In genomic region chr11:60851327-60852059, GRCh38 we compare ENCODE assay signal across 24 cellular contexts. TPM values are rescaled to one million over a fixed set of nuclear protein-coding genes. Genes with fewer than 3 reads are reported as not detected.
DNase-seq lines count a peak whose midpoint lies in the region; ATAC-seq and TF ChIP-seq lines count a peak whose summit lies in the region.
"Had no signal": no experiment of that assay in that cellular context is flagged by ENCODE, and none has a peak within 500 bp of the region (broad histone marks: within the 10 kb centered on the region; RNA-seq: fewer than 3 reads in every experiment).

No MANE protein-coding gene starts in this region.

- H2BK120ac ChIP-seq in neuronal stem cell (ENCODE audit: low read depth, low read length) = no peak overlapping the region

- H2AK5ac ChIP-seq in neuronal stem cell (ENCODE audit: low read depth, low read length) = no peak overlapping the region

- no TSS peak for BruUV-seq in Caco-2 (replicated peaks; lab: Mats Ljungman, UMichigan)

- H3K36me3 ChIP-seq in Caco-2 (ENCODE audit: control insufficient read depth, insufficient read depth, low read length) = peaks cover 4% of the 10 kb centered on the region
- H3K36me3 ChIP-seq in iPS-20b (ENCODE audit: insufficient read depth, low read depth, low read length) = peaks cover 48% of the 10 kb centered on the region
- H3K36me3 ChIP-seq in neuronal stem cell (replicated peaks in 1 of 2; ENCODE audit: control insufficient read depth in 2 of 2, insufficient read depth in 2 of 2, low read length in 2 of 2) = peaks cover 32 to 48% of the 10 kb centered on the region in 2 donors

- no peaks in the 10 kb centered on the region for H3K27me3 ChIP-seq in Caco-2 (replicated peaks; ENCODE audit: control insufficient read depth, insufficient read depth, low read length)
- peaks cover 43% of the 10 kb centered on the region for H3K27me3 ChIP-seq in iPS-20b (ENCODE audit: insufficient read depth, low read length)
- H3K27me3 ChIP-seq in neuronal stem cell (ENCODE audit: control insufficient read depth in 3 of 3, insufficient read depth in 3 of 3, low read depth in 1 of 3, low read length in 3 of 3) = no peaks in the 10 kb centered on the region

- no peaks in the 10 kb centered on the region for H3K9me3 ChIP-seq in Caco-2
- no peaks in the 10 kb centered on the region for H3K9me3 ChIP-seq in iPS-20b (ENCODE audit: insufficient read depth, low read depth, low read length)
- H3K9me3 ChIP-seq in neuronal stem cell (replicated peaks in 1 of 2; ENCODE audit: control insufficient read depth in 2 of 2, insufficient read depth in 1 of 2, low read depth in 1 of 2, low read length in 2 of 2) = no peaks in the 10 kb centered on the region

- no peak overlapping the region for H3K4me2 ChIP-seq in neuronal stem cell (ENCODE audit: insufficient read depth, low read length, poor library complexity, severe bottlenecking)

- H3K18ac ChIP-seq in neuronal stem cell (ENCODE audit: low read length) = no peak overlapping the region

- H3K9ac ChIP-seq in iPS-20b (ENCODE audit: low read depth, low read length) = no peak overlapping the region
- H3K9ac ChIP-seq in neuronal stem cell (ENCODE audit: low read depth, low read length, poor library complexity) = no peak overlapping the region

- H3K23ac ChIP-seq in neuronal stem cell (ENCODE audit: low read depth, low read length, poor library complexity) = peak overlapping the region; percentile 65

- H3K27ac ChIP-seq in iPS-20b (ENCODE audit: low read length) (no peak overlapping the region), neuronal stem cell (replicated peaks; ENCODE audit: low read length) (no peak overlapping the region)
- H3K27ac ChIP-seq: 22Rv1, HL-60 had no signal

- H3K14ac ChIP-seq in neuronal stem cell (ENCODE audit: low read length) = peak overlapping the region; percentile 21

- peak overlapping the region; percentile 33 for H3K27ac Mint-ChIP-seq in Caco-2 (ENCODE audit: unreplicated experiment)
- no peak overlapping the region for H3K27ac Mint-ChIP-seq in WTC11
- no peak overlapping the region for H3K27ac Mint-ChIP-seq in stimulated activated effector memory CD8-positive, alpha-beta T cell treated with anti-CD3 and anti-CD28 coated beads, Interleukin-12 subunit alpha, Interleukin-12 subunit beta, amount 100 ng/mL, for 72 hours

- POLR2A ChIA-PET in Caco-2 (lab: Charles Lee) (no interaction called here), WTC11 (lab: Charles Lee) (interaction anchor here (0.6 kb wide), 1 partner anchor 419 kb away, joined by 3 read pairs; no protein-coding TSS in a partner anchor)

- no peaks in the 10 kb centered on the region for H3K9me3 Mint-ChIP-seq in Caco-2 (ENCODE audit: unreplicated experiment)
- H3K9me3 Mint-ChIP-seq in WTC11 = no peaks in the 10 kb centered on the region
- no peaks in the 10 kb centered on the region for H3K9me3 Mint-ChIP-seq in stimulated activated effector memory CD8-positive, alpha-beta T cell treated with anti-CD3 and anti-CD28 coated beads, Interleukin-12 subunit alpha, Interleukin-12 subunit beta, amount 100 ng/mL, for 72 hours

- intact Hi-C loops in Caco-2 (cut with micrococcal nuclease; ENCODE audit: unreplicated experiment) = loop anchor here (1.0 kb wide), 1 partner anchor 8 kb away; no protein-coding TSS in a partner anchor

- no peak for DNase-seq in Caco-2
- DNase-seq in WTC11 (ENCODE audit: low spot score) = no peak
- DNase-seq in neuronal stem cell (ENCODE audit: low spot score) = no peak
- DNase-seq in stimulated activated effector memory CD8-positive, alpha-beta T cell treated with anti-CD3 and anti-CD28 coated beads, Interleukin-12 subunit alpha, Interleukin-12 subunit beta, amount 100 ng/mL, for 72 hours (ENCODE audit: low spot score in 2 of 2) = no peak
- DNase-seq in globus pallidus (ENCODE audit: low spot score) = no peak
- no peak for DNase-seq in stimulated activated naive CD8-positive, alpha-beta T cell treated with anti-CD3 and anti-CD28 coated beads, Interleukin-15, Interleukin-2, amounts not matched to agents 100 U/mL and 50 U/mL, for 24 hours
- DNase-seq in NCI-H69 (lab: John Stamatoyannopoulos, UW) = no peak
- DNase-seq: AML-193; DMS 273 treated with DMSO at 0.1 percent for 48 hours; DND-41; HCEC 1CT; NCI-H1105; NCI-H2081; NCI-H2171 treated with DMSO at 0.1 percent for 48 hours; NCI-H748 treated with DMSO at 0.1 percent for 48 hours; NK-92 treated with Interleukin-12 subunit alpha and Interleukin-12 subunit beta, amount 100 ng/mL, for 24 hours; Right ventricle myocardium superior had no signal

- H3K36me3 Mint-ChIP-seq in Caco-2 (ENCODE audit: insufficient read depth, unreplicated experiment) (peaks cover 44% of the 10 kb centered on the region), WTC11 (peaks cover 22% of the 10 kb centered on the region)
- peaks cover 54% of the 10 kb centered on the region for H3K36me3 Mint-ChIP-seq in stimulated activated effector memory CD8-positive, alpha-beta T cell treated with anti-CD3 and anti-CD28 coated beads, Interleukin-12 subunit alpha, Interleukin-12 subunit beta, amount 100 ng/mL, for 72 hours

- H3K79me1 ChIP-seq in neuronal stem cell (ENCODE audit: low read depth, low read length) = no peaks in the 10 kb centered on the region

- H3K4ac ChIP-seq in neuronal stem cell (ENCODE audit: low read length) = no peak overlapping the region

- H3K4me1 Mint-ChIP-seq in Caco-2 (ENCODE audit: low read depth, unreplicated experiment) = peaks cover 9% of the 10 kb centered on the region
- H3K4me1 Mint-ChIP-seq in WTC11 = peaks cover 10% of the 10 kb centered on the region
- H3K4me1 Mint-ChIP-seq in stimulated activated effector memory CD8-positive, alpha-beta T cell treated with anti-CD3 and anti-CD28 coated beads, Interleukin-12 subunit alpha, Interleukin-12 subunit beta, amount 100 ng/mL, for 72 hours = peaks cover 5% of the 10 kb centered on the region

- H3K4me3 Mint-ChIP-seq in Caco-2 (ENCODE audit: unreplicated experiment) = peak overlapping the region; percentile 67
- peak overlapping the region; percentile 53; the same call in 1 of the 2 replicates for H3K4me3 Mint-ChIP-seq in WTC11
- no peak overlapping the region for H3K4me3 Mint-ChIP-seq in stimulated activated effector memory CD8-positive, alpha-beta T cell treated with anti-CD3 and anti-CD28 coated beads, Interleukin-12 subunit alpha, Interleukin-12 subunit beta, amount 100 ng/mL, for 72 hours

- peak; percentile 10; the same call in 1 of the 2 replicates for ATAC-seq in WTC11
- ATAC-seq in stimulated activated effector memory CD8-positive, alpha-beta T cell treated with anti-CD3 and anti-CD28 coated beads, Interleukin-12 subunit alpha, Interleukin-12 subunit beta, amount 100 ng/mL, for 72 hours = no peak
- no peak for ATAC-seq in stimulated activated naive CD8-positive, alpha-beta T cell treated with anti-CD3 and anti-CD28 coated beads, Interleukin-15, Interleukin-2, amounts not matched to agents 100 U/mL and 50 U/mL, for 24 hours

- no peak for TF ChIP-seq CTCF in Caco-2 (IDR thresholded peaks at IDR 0.05; ENCODE audit: insufficient read depth in 1 of 2, low read depth in 1 of 2, low read length in 1 of 2, severe bottlenecking in 1 of 2, unreplicated experiment in 1 of 2)
- TF ChIP-seq CTCF in WTC11 (IDR thresholded peaks at IDR 0.05) = no peak

- no peak overlapping the region for H4K8ac ChIP-seq in neuronal stem cell (ENCODE audit: low read depth, low read length)

- no peaks in the 10 kb centered on the region for H3K27me3 Mint-ChIP-seq in Caco-2 (ENCODE audit: insufficient read depth, unreplicated experiment)
- peaks cover 13% of the 10 kb centered on the region for H3K27me3 Mint-ChIP-seq in WTC11 (ENCODE audit: low read depth)

- no peak overlapping the region for H2BK12ac ChIP-seq in neuronal stem cell (ENCODE audit: low read length)

- H2BK15ac ChIP-seq in neuronal stem cell (ENCODE audit: low read length) = no peak overlapping the region

- no peak overlapping the region for H2AFZ ChIP-seq in neuronal stem cell (ENCODE audit: low read length)

- no peak overlapping the region for H4K91ac ChIP-seq in neuronal stem cell (ENCODE audit: low read depth, low read length, poor library complexity)

- CTCF ChIA-PET in Caco-2 (lab: Charles Lee) (interaction anchor here (1.1 to 1.8 kb wide), 6 partner anchors 9 to 76 kb away, joined by 3 to 16 read pairs (median 4); no protein-coding TSS in a partner anchor), WTC11 (lab: Charles Lee) (interaction anchor here (0.6 to 2.1 kb wide), 9 partner anchors 9 to 76 kb away, joined by 3 to 13 read pairs (median 6); no protein-coding TSS in a partner anchor)

- H3K4me1 ChIP-seq in Caco-2 (peaks cover 20% of the 10 kb centered on the region), iPS-20b (ENCODE audit: insufficient read depth, low read length) (peaks cover 6% of the 10 kb centered on the region), neuronal stem cell (ENCODE audit: control insufficient read depth in 2 of 2, insufficient read depth in 1 of 2, low read depth in 1 of 2, low read length in 2 of 2) (no peaks in the 10 kb centered on the region)

- H3K4me3 ChIP-seq in Caco-2 (ENCODE audit: low read depth, low read length) = no peak overlapping the region
- peak overlapping the region; percentile 41; the same call in 1 of the 2 replicates for H3K4me3 ChIP-seq in iPS-20b (ENCODE audit: low read length)
- H3K4me3 ChIP-seq in neuronal stem cell (ENCODE audit: low read length in 2 of 2) = no peak overlapping the region

- no peak overlapping the region for H2BK5ac ChIP-seq in neuronal stem cell (ENCODE audit: low read length)

- WGBS in neuronal stem cell (ENCODE audit: extremely low coverage in 2 of 2, insufficient read length in 2 of 2, insufficient replicate concordance in 1 of 2), 2 donors = no CpG with 5 or more reads among the region's 17 CpGs

RNA-seq across cellular contexts. Expression of gene PTGDR2, which starts 4.3 kb away (rescaled TPM):
- total RNA-seq in Caco-2 (2022) = 0.09 and 0.19 TPM in 2 replicates
- total RNA-seq in WTC11 (2021) = 0.07 to 0.14 TPM (median 0.14 TPM) in 3 replicates
- 0.13 TPM for polyA plus RNA-seq in neuronal stem cell (2013, experiment 1 of 2)
- 0.11 TPM for polyA plus RNA-seq in neuronal stem cell (2013, experiment 2 of 2)
- total RNA-seq: G401, HT1080, LHCN-M2, NCI-H460 had no signal

RNA-seq across cellular contexts. Expression of gene CCDC86, which starts 9.6 kb away (rescaled TPM):
- 55.9 and 63.8 TPM in 2 replicates for total RNA-seq in Caco-2 (2022)
- total RNA-seq in WTC11 (2021) = 49.4 to 53.5 TPM (median 53.1 TPM) in 3 replicates
- polyA plus RNA-seq in neuronal stem cell (2013, experiment 1 of 2) = 22.5 TPM
- polyA plus RNA-seq in neuronal stem cell (2013, experiment 2 of 2) = 21.0 TPM

RNA-seq across cellular contexts. Expression of gene ZP1, which starts 15.8 kb away (rescaled TPM):
- total RNA-seq in Caco-2 (2022) (not detected in 2 replicates), WTC11 (2021) (not detected in 3 replicates)
- polyA plus RNA-seq in neuronal stem cell (2013, experiment 1 of 2) = not detected
- not detected for polyA plus RNA-seq in neuronal stem cell (2013, experiment 2 of 2)
- total RNA-seq: G401, NCI-H460, Right ventricle myocardium superior had no signal

RNA-seq across cellular contexts. Expression of gene PRPF19, which starts 54.9 kb away (rescaled TPM):
- 180 and 183 TPM in 2 replicates for total RNA-seq in Caco-2 (2022)
- 103 to 116 TPM (median 105 TPM) in 3 replicates for total RNA-seq in WTC11 (2021)
- polyA plus RNA-seq in neuronal stem cell (2013, experiment 1 of 2) = 80.3 TPM
- polyA plus RNA-seq in neuronal stem cell (2013, experiment 2 of 2) = 77.6 TPM
